13 cellular contexts compared by ENCODE assay signal in the genomic region with DNA sequence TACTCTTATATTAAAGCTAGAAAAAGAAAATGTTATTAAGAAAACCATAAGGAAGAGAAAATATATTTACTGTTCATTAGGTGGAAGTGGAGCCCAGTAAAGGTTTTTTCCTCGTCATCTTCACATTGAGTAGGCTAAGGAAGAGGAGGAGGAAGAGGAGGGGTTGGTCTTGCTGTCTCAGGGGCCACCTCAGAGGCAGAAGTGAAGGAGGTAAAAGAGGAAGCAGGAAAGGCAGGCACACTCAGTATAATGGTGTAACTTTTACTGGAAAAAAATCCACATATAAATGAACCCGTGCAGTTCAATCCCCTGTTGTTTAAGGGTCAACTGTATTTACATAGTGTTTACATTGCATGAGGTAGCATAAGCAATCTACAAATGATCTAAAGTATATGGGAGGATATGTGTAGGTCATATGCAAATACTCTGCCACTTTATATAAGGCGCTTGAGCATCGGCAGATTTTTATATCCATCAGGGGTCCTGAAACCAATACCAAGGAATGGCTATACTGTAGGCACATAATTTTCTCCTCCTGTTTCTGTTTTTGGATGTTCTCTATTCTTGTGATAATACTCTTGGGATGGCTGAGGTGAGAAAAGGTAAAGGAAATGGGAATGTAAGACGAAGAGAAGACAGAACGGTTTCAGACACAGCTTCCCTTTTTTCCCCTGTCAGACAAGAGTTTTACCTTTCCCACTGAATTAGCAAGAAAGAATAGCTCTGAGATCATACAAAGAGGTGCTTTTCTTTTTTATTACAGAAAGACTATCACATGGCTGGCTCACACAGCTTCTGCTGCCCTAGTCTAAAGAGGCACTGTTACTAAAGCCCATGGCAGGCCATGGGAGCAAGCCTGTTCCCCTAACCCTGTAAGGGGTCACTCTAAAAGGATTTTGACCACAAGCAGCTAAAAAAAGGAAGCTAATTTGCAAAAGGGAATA. TPM values are rescaled to one million over a fixed set of nuclear protein-coding genes. Genes with fewer than 3 reads are reported as not detected.
DNase-seq lines count a peak whose midpoint lies in the region; ATAC-seq and TF ChIP-seq lines count a peak whose summit lies in the region.
"Had no signal": no experiment of that assay in that cellular context is flagged by ENCODE, and none has a peak within 500 bp of the region (broad histone marks: within the 10 kb centered on the region; RNA-seq: fewer than 3 reads in every experiment).

No MANE protein-coding gene starts in this region.

- peaks cover 9% of the 10 kb centered on the region for H3K4me1 Mint-ChIP-seq in CD8-positive, alpha-beta T cell (ENCODE audit: low read depth)
- peaks cover 29 to 53% (median 49%) of the 10 kb centered on the region in 3 donors for H3K4me1 Mint-ChIP-seq in naive B cell

- no peak overlapping the region for H3K27ac ChIP-seq in CD8-positive, alpha-beta T cell (ENCODE audit: low read depth, low read length)
- H3K27ac ChIP-seq in Karpas-422 (ENCODE audit: low read length) (peak overlapping the region; percentile 88), testis (no peak overlapping the region)
- H3K27ac ChIP-seq: thoracic aorta had no signal

- no peaks in the 10 kb centered on the region for H3K9me2 ChIP-seq in Karpas-422 (replicated peaks; ENCODE audit: insufficient read depth, low read length)

- no peaks in the 10 kb centered on the region for H3K9me3 ChIP-seq in CD8-positive, alpha-beta T cell (ENCODE audit: low read length)
- H3K9me3 ChIP-seq in Karpas-422 (ENCODE audit: low read length) (no peaks in the 10 kb centered on the region), testis (no peaks in the 10 kb centered on the region)
- H3K9me3 ChIP-seq: thoracic aorta had no signal

- no peak overlapping the region for H3K4me3 Mint-ChIP-seq in CD8-positive, alpha-beta T cell
- peak overlapping the region; percentile 1 to 73 (median 49) for H3K4me3 Mint-ChIP-seq in naive B cell
- H3K4me3 Mint-ChIP-seq: activated naive CD4-positive, alpha-beta T cell treated with anti-CD3 and anti-CD28 coated beads, Interleukin-2, amount 50 U/mL, for 24 hours; endodermal cell had no signal

- TF ChIP-seq POLR2A in testis (IDR thresholded peaks at IDR 0.05): no peak

- H3K4me3 ChIP-seq in CD8-positive, alpha-beta T cell (ENCODE audit: low read depth, low read length): no peak overlapping the region
- H3K4me3 ChIP-seq in Karpas-422 (ENCODE audit: low read length) (peak overlapping the region; percentile 40), testis (no peak overlapping the region)
- H3K4me3 ChIP-seq: cardiac muscle cell, thoracic aorta had no signal

- ATAC-seq in CD8-positive, alpha-beta T cell: no peak
- peak; percentile 75 to 77 for ATAC-seq in naive B cell (ENCODE audit: low read depth in 2 of 2)
- no peak for ATAC-seq in HG02938 (IDR thresholded peaks at IDR 0.05; ENCODE audit: unreplicated experiment)
- ATAC-seq in HG03432 (IDR thresholded peaks at IDR 0.05; ENCODE audit: unreplicated experiment): no peak

- H3K4me2 ChIP-seq in Karpas-422 (ENCODE audit: low read depth, low read length, poor library complexity, severe bottlenecking): peak overlapping the region; percentile 75

- H3K79me2 ChIP-seq in Karpas-422 (ENCODE audit: low read length): peaks cover 81% of the 10 kb centered on the region

- no peaks in the 10 kb centered on the region for H3K27me3 Mint-ChIP-seq in CD8-positive, alpha-beta T cell (ENCODE audit: low read depth)
- no peaks in the 10 kb centered on the region for H3K27me3 Mint-ChIP-seq in naive B cell
- H3K27me3 Mint-ChIP-seq: activated naive CD4-positive, alpha-beta T cell treated with anti-CD3 and anti-CD28 coated beads, Interleukin-2, amount 50 U/mL, for 24 hours had no signal

- H3K27me3 ChIP-seq in CD8-positive, alpha-beta T cell (ENCODE audit: insufficient read depth, low read length): no peaks in the 10 kb centered on the region
- H3K27me3 ChIP-seq in Karpas-422 (ENCODE audit: low read length) (no peaks in the 10 kb centered on the region), testis (no peaks in the 10 kb centered on the region)
- H3K27me3 ChIP-seq: cardiac muscle cell had no signal

- no peaks in the 10 kb centered on the region for H3K9me3 Mint-ChIP-seq in CD8-positive, alpha-beta T cell
- H3K9me3 Mint-ChIP-seq in naive B cell: no peaks in the 10 kb centered on the region
- H3K9me3 Mint-ChIP-seq: activated naive CD4-positive, alpha-beta T cell treated with anti-CD3 and anti-CD28 coated beads, Interleukin-2, amount 50 U/mL, for 24 hours; endodermal cell had no signal

- no peaks in the 10 kb centered on the region for H3K36me3 ChIP-seq in CD8-positive, alpha-beta T cell (ENCODE audit: insufficient read depth, low read length)
- H3K36me3 ChIP-seq in Karpas-422 (ENCODE audit: insufficient read depth, low read length): 0 out of 2 replicates have a peak, but pooled peaks cover 6% of the 10 kb centered on the region
- no peaks in the 10 kb centered on the region for H3K36me3 ChIP-seq in testis (ENCODE audit: low read depth, missing control alignments)
- H3K36me3 ChIP-seq: cardiac muscle cell, thoracic aorta had no signal

- TF ChIP-seq CTCF in CD8-positive, alpha-beta T cell (IDR thresholded peaks at IDR 0.05): no peak
- no peak for TF ChIP-seq CTCF in testis (IDR thresholded peaks at IDR 0.05)

- CTCF ChIA-PET in CD8-positive, alpha-beta T cell (lab: Charles Lee): no interaction called here

- H3K9ac ChIP-seq in Karpas-422 (ENCODE audit: low read length): peak overlapping the region; percentile 49

- POLR2A ChIA-PET in CD8-positive, alpha-beta T cell (lab: Charles Lee): no interaction called here

- no peak overlapping the region for H2AFZ ChIP-seq in Karpas-422 (ENCODE audit: low read length)

- no peak for DNase-seq in CD8-positive, alpha-beta T cell
- DNase-seq in Karpas-422 (peak; percentile 65), SKM-1 (lab: John Stamatoyannopoulos, UW; ENCODE audit: unreplicated experiment) (peak; percentile 75), naive B cell (peak; percentile 17), NCI-H1105 (lab: John Stamatoyannopoulos, UW) (no peak), testis (no peak)
- DNase-seq: endodermal cell, RPMI8226 had no signal

- H3K36me3 Mint-ChIP-seq in CD8-positive, alpha-beta T cell: peaks cover 42% of the 10 kb centered on the region
- H3K36me3 Mint-ChIP-seq in naive B cell: peaks cover 0 to 6% of the 10 kb centered on the region in 2 donors

- 84 to 88% methylated on average over 6 of the region's 6 CpGs for WGBS in testis, 2 donors

- no peaks in the 10 kb centered on the region for H3K4me1 ChIP-seq in CD8-positive, alpha-beta T cell (ENCODE audit: insufficient read depth, low read length)
- peaks cover 55% of the 10 kb centered on the region for H3K4me1 ChIP-seq in Karpas-422 (ENCODE audit: low read length)
- H3K4me1 ChIP-seq in testis: no peaks in the 10 kb centered on the region

- intact Hi-C loops in CD8-positive, alpha-beta T cell (cut with DNase I, micrococcal nuclease): loop anchor here in 1 of 2 experiments (10.0 kb wide), 1 partner anchor 68 kb away; no protein-coding TSS in a partner anchor
- intact Hi-C loops in testis (cut with DNase I; ENCODE audit: low total_unique reads): no loop called here

- no peaks in the 10 kb centered on the region for H4K20me1 ChIP-seq in Karpas-422 (ENCODE audit: insufficient read depth, low read depth, low read length)

- H3K27ac Mint-ChIP-seq in CD8-positive, alpha-beta T cell: peak overlapping the region; percentile 52
- peak overlapping the region; percentile 47 to 93 (median 81) for H3K27ac Mint-ChIP-seq in naive B cell
- H3K27ac Mint-ChIP-seq: activated naive CD4-positive, alpha-beta T cell treated with anti-CD3 and anti-CD28 coated beads, Interleukin-2, amount 50 U/mL, for 24 hours; endodermal cell had no signal

RNA-seq across cellular contexts. Expression of a gene that starts 59.9 kb away (rescaled TPM):
- total RNA-seq in CD8-positive, alpha-beta T cell: 10 to 100 TPM; 12.5 to 12.9 TPM
- 33.7 and 41.7 TPM in 2 replicates for total RNA-seq in Karpas-422 (2014; rRNA removed; shearing (Covaris generic); ENCODE audit: low replicate concordance)
- polyA plus RNA-seq in naive B cell (ENCODE audit: low read depth in 6 of 6) (10 to 100 TPM; 12.6 to 15.5 (median 14.0) TPM), testis (ENCODE audit: insufficient read depth, low read depth, low replicate concordance) (18.7 TPM)
- total RNA-seq in testis: 10 to 100 TPM; 24.0 to 28.3 TPM

Comparison
In these comparisons a context has a peak if more than half of its experiments do, and no peak if none do; other contexts are left out.
1. ATAC-seq: peak in naive B cell (2 of 2); none in CD8-positive, alpha-beta T cell (single experiment), HG02938 (single experiment) and HG03432 (single experiment).
2. DNase-seq: peak in Karpas-422 (single experiment), SKM-1 (single experiment) and naive B cell (single experiment); none in CD8-positive, alpha-beta T cell (0 of 7), NCI-H1105 (single experiment) and testis (single experiment).